Comparison of ENCODE assay signal across 28 cellular contexts in the genomic region with DNA sequence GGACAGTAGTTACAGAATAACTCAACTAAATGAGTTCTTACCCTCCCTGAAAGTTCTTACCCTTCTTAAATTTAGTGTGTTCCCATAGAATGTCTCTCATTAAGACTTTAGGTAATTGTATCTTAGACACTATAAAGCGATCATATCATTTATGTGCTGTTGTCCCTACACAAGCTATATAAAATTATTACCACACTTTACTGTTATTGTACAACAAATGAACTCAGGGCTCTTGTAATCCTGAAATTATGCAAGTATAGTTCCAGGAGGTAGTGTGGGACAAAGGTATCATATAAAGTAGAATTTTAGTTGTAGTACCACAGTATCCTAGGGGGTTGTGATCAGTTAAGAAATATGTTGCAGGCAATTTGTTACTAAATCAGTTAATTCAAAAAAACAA.
"Had no signal": no experiment of that assay in that cellular context is flagged by ENCODE, and none has a peak within 500 bp of the region (broad histone marks: within the 10 kb centered on the region; RNA-seq: fewer than 3 reads in every experiment).

No MANE protein-coding gene starts in this region.

- H3K9me3 Mint-ChIP-seq: activated B cell treated with CpG ODN at 0.5 μM for 24 hours; activated CD4-positive, alpha-beta memory T cell treated with anti-CD3 and anti-CD28 coated beads, Interleukin-2, amount 10 ng/mL, durations not matched to agents 7 days and 5 days; activated naive CD4-positive, alpha-beta T cell treated with anti-CD3 and anti-CD28 coated beads, Interleukin-2, amount 50 U/mL, for 24 hours; activated naive CD8-positive, alpha-beta T cell treated with anti-CD3 and anti-CD28 coated beads, Interleukin-2, amount 10 ng/mL, durations not matched to agents 7 days and 5 days; activated T-helper 2 cell treated with anti-CD3 and anti-CD28 coated beads, Interferon-gamma antibody, Interleukin-2, Interleukin-4, amounts not matched to agents 10 μg/mL and 5 μg/mL and 100 μg/mL, durations not matched to agents 14 hours and 24 hours and 36 hours; brain had no signal

- H3K4me1 ChIP-seq: adrenal gland, SJSA1 had no signal

- H3K27ac ChIP-seq: adrenal gland, KMS-11, SJSA1, VCaP had no signal

- H3K4me1 Mint-ChIP-seq: brain had no signal

- H3K9me3 ChIP-seq: adrenal gland, SJSA1, SK-N-SH had no signal

- H3K27ac Mint-ChIP-seq: activated B cell treated with CpG ODN at 0.5 μM for 24 hours; activated CD4-positive, alpha-beta memory T cell treated with anti-CD3 and anti-CD28 coated beads, Interleukin-2, amount 10 ng/mL, durations not matched to agents 7 days and 5 days; activated CD8-positive, alpha-beta memory T cell treated with anti-CD3 and anti-CD28 coated beads, Interleukin-2, amount 10 ng/mL, durations not matched to agents 7 days and 5 days; activated naive CD4-positive, alpha-beta T cell treated with anti-CD3 and anti-CD28 coated beads, Interleukin-2, amount 50 U/mL, for 24 hours; activated naive CD8-positive, alpha-beta T cell treated with anti-CD3 and anti-CD28 coated beads, Interleukin-2, amount 10 ng/mL, durations not matched to agents 7 days and 5 days; activated T-helper 2 cell treated with anti-CD3 and anti-CD28 coated beads, Interferon-gamma antibody, Interleukin-2, Interleukin-4, amounts not matched to agents 10 μg/mL and 5 μg/mL and 100 μg/mL, durations not matched to agents 14 hours and 24 hours and 36 hours; brain had no signal

- H3K4me3 Mint-ChIP-seq: activated B cell treated with CpG ODN at 0.5 μM for 24 hours; activated CD4-positive, alpha-beta memory T cell treated with anti-CD3 and anti-CD28 coated beads, Interleukin-2, amount 10 ng/mL, durations not matched to agents 7 days and 5 days; activated CD8-positive, alpha-beta memory T cell treated with anti-CD3 and anti-CD28 coated beads, Interleukin-2, amount 10 ng/mL, durations not matched to agents 7 days and 5 days; activated naive CD4-positive, alpha-beta T cell treated with anti-CD3 and anti-CD28 coated beads, Interleukin-2, amount 50 U/mL, for 24 hours; activated naive CD8-positive, alpha-beta T cell treated with anti-CD3 and anti-CD28 coated beads, Interleukin-2, amount 10 ng/mL, durations not matched to agents 7 days and 5 days; brain had no signal

- ATAC-seq: activated CD8-positive, alpha-beta memory T cell treated with anti-CD3 and anti-CD28 coated beads, Interleukin-2, amount 10 ng/mL, durations not matched to agents 7 days and 5 days; Panc1 had no signal

- H3K27me3 ChIP-seq: adrenal gland, SJSA1 had no signal

- DNase-seq: activated B cell treated with CpG ODN at 0.5 μM for 24 hours; activated CD4-positive, alpha-beta memory T cell treated with anti-CD3 and anti-CD28 coated beads, Interleukin-2, amount 10 ng/mL, durations not matched to agents 7 days and 5 days; activated CD4-positive, alpha-beta T cell treated with anti-CD3 and anti-CD28 coated beads for 4 hours; activated CD4-positive, CD25-positive, alpha-beta regulatory T cell treated with anti-CD3 and anti-CD28 coated beads, Interleukin-2, amount 50 U/mL, for 72 hours; activated CD8-positive, alpha-beta memory T cell treated with anti-CD3 and anti-CD28 coated beads for 24 hours; activated CD8-positive, alpha-beta memory T cell treated with anti-CD3 and anti-CD28 coated beads, Interleukin-2, amount 10 ng/mL, durations not matched to agents 7 days and 5 days; activated CD8-positive, alpha-beta memory T cell treated with anti-CD3 and anti-CD28 coated beads, Interleukin-2, amount 50 U/mL, for 48 hours; activated naive CD8-positive, alpha-beta T cell treated with anti-CD3 and anti-CD28 coated beads, Interleukin-2, amount 10 ng/mL, durations not matched to agents 7 days and 5 days; adrenal gland; caudate nucleus; MM.1S; NCI-H1092; NCI-H1436 treated with DMSO at 0.1 percent for 48 hours; NCI-H1694 treated with DMSO at 0.1 percent for 48 hours; NCI-H2029; NCI-H345; NCI-H524 treated with DMSO at 0.1 percent for 48 hours; SHP77 treated with DMSO at 0.1 percent for 48 hours; SK-N-SH; T-helper 2 cell; T-helper 9 cell had no signal

- H3K27me3 Mint-ChIP-seq: activated B cell treated with CpG ODN at 0.5 μM for 24 hours; activated CD4-positive, alpha-beta memory T cell treated with anti-CD3 and anti-CD28 coated beads, Interleukin-2, amount 10 ng/mL, durations not matched to agents 7 days and 5 days; activated CD8-positive, alpha-beta memory T cell treated with anti-CD3 and anti-CD28 coated beads, Interleukin-2, amount 10 ng/mL, durations not matched to agents 7 days and 5 days; activated naive CD4-positive, alpha-beta T cell treated with anti-CD3 and anti-CD28 coated beads, Interleukin-2, amount 50 U/mL, for 24 hours; activated naive CD8-positive, alpha-beta T cell treated with anti-CD3 and anti-CD28 coated beads, Interleukin-2, amount 10 ng/mL, durations not matched to agents 7 days and 5 days had no signal

- H3K36me3 Mint-ChIP-seq: brain had no signal

- H3K36me3 ChIP-seq: SJSA1 had no signal

- H3K4me3 ChIP-seq: adrenal gland, SJSA1 had no signal
